In genomic region chr6:150668882-150669476, GRCh38 we compare ENCODE assay signal across 10 cellular contexts.
DNase-seq lines count a peak whose midpoint lies in the region; ATAC-seq, FAIRE-seq and TF ChIP-seq lines count a peak whose summit lies in the region.
"Had no signal": no experiment of that assay in that cellular context is flagged by ENCODE, and none has a peak within 500 bp of the region (broad histone marks: within the 10 kb centered on the region; RNA-seq: fewer than 3 reads in every experiment).

No MANE protein-coding gene starts in this region.

- FAIRE-seq in frontal cortex (lab: Jason Lieb, UNC), result no peak
- FAIRE-seq: D721Med had no signal

- H3K27ac Mint-ChIP-seq in neural crest cell (ENCODE audit: unreplicated experiment), result peak overlapping the region; percentile 96
- H3K27ac Mint-ChIP-seq in type B pancreatic cell, result peak overlapping the region; percentile 94
- H3K27ac Mint-ChIP-seq: activated T-cell treated with anti-CD3 and anti-CD28 coated beads, Interleukin-2, amount 50 U/mL, for 72 hours had no signal

- no peak for TF ChIP-seq CTCF in neural crest cell (conservative IDR thresholded peaks at IDR 0.05)
- TF ChIP-seq CTCF in type B pancreatic cell (conservative IDR thresholded peaks at IDR 0.05), result no peak

- no peak for ATAC-seq in HG03460 (IDR thresholded peaks at IDR 0.05; ENCODE audit: unreplicated experiment)
- ATAC-seq: activated T-cell treated with anti-CD3 and anti-CD28 coated beads, Interleukin-2, amount 50 U/mL, for 72 hours had no signal

- H3K4me1 Mint-ChIP-seq in neural crest cell (peaks cover 23% of the 10 kb centered on the region), type B pancreatic cell (ENCODE audit: unreplicated experiment) (peaks cover 41% of the 10 kb centered on the region)

- H3K27me3 Mint-ChIP-seq in neural crest cell (ENCODE audit: low read depth) (no peaks in the 10 kb centered on the region), type B pancreatic cell (peaks cover 2% of the 10 kb centered on the region)

- peak; percentile 16 for DNase-seq in DMS53 (lab: John Stamatoyannopoulos, UW)
- no peak for DNase-seq in DMS53 treated with DMSO at 0.1 percent for 48 hours (lab: John Stamatoyannopoulos, UW; ENCODE audit: unreplicated experiment)
- DNase-seq in foreskin melanocyte, result peak; percentile 4
- DNase-seq in neural crest cell (ENCODE audit: low read depth, low spot score), result no peak
- no peak for DNase-seq in type B pancreatic cell (ENCODE audit: extremely low spot score, unreplicated experiment)
- DNase-seq in frontal cortex (ENCODE audit: low spot score in 2 of 2), result no peak
- DNase-seq in NCI-H69 (lab: John Stamatoyannopoulos, UW), result no peak
- DNase-seq: activated T-cell treated with anti-CD3 and anti-CD28 coated beads, Interleukin-2, amount 50 U/mL, for 72 hours had no signal

- H3K9me3 Mint-ChIP-seq in neural crest cell, result peaks cover 5% of the 10 kb centered on the region
- H3K9me3 Mint-ChIP-seq in type B pancreatic cell, result no peaks in the 10 kb centered on the region
- H3K9me3 Mint-ChIP-seq: activated T-cell treated with anti-CD3 and anti-CD28 coated beads, Interleukin-2, amount 50 U/mL, for 72 hours had no signal

- H3K4me3 Mint-ChIP-seq in neural crest cell (peak overlapping the region; percentile 25), type B pancreatic cell (peak overlapping the region; percentile 65)

- H3K36me3 Mint-ChIP-seq in neural crest cell (ENCODE audit: low read depth) (peaks cover 1% of the 10 kb centered on the region), type B pancreatic cell (peaks cover 11% of the 10 kb centered on the region)

Comparison
In these comparisons a context has a peak if more than half of its experiments do, and no peak if none do; other contexts are left out.
1. DNase-seq: peak in DMS53 (single experiment) and foreskin melanocyte (single experiment); none in DMS53 treated with DMSO at 0.1 percent for 48 hours (single experiment), neural crest cell (single experiment), type B pancreatic cell (single experiment), frontal cortex (0 of 2) and NCI-H69 (single experiment).